ENCODE assay signal across 1 cellular context in genomic region chr19:3868770-3869456, GRCh38.
A peak's percentile ranks its signal among the peaks of the same experiment; 100 is the strongest.
TF ChIP-seq lines count a peak whose summit lies in the region.

Gene ZFR2 (minus strand): TSS chr19:3869038. CDS start chr19:3869017, 21 bp downstream.

TF ChIP-seq in HepG2, 621 proteins besides CTCF, POLR2A, EP300 and RAD21 (continued from another document):
- TF ChIP-seq, protein P1, sequence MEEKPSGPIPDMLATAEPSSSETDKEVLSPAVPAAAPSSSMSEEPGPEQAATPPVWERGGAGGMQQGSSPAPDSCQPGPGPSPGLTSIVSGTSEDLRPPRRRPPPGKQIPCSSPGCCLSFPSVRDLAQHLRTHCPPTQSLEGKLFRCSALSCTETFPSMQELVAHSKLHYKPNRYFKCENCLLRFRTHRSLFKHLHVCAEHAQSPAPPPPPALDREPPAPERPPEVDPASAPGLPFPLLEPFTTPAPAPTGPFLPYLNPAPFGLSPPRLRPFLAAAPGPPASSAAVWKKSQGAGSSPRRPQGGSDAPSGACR (CRISPR knock-in tag; IDR thresholded peaks at IDR 0.05), result no peak
- TF ChIP-seq, protein P2, sequence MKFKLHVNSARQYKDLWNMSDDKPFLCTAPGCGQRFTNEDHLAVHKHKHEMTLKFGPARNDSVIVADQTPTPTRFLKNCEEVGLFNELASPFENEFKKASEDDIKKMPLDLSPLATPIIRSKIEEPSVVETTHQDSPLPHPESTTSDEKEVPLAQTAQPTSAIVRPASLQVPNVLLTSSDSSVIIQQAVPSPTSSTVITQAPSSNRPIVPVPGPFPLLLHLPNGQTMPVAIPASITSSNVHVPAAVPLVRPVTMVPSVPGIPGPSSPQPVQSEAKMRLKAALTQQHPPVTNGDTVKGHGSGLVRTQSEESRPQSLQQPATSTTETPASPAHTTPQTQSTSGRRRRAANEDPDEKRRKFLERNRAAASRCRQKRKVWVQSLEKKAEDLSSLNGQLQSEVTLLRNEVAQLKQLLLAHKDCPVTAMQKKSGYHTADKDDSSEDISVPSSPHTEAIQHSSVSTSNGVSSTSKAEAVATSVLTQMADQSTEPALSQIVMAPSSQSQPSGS (CRISPR knock-in tag; IDR thresholded peaks at IDR 0.05), result no peak
- TF ChIP-seq GABPB1 (CRISPR knock-in tag; IDR thresholded peaks at IDR 0.05) (peak; percentile 24; the same call in 1 of the 2 replicates), CREM (IDR thresholded peaks at IDR 0.05) (no peak), CREM (CRISPR knock-in tag; IDR thresholded peaks at IDR 0.05) (no peak), SNAPC5 (CRISPR knock-in tag; IDR thresholded peaks at IDR 0.05; ENCODE audit: borderline replicate concordance) (no peak), SALL1 (CRISPR knock-in tag; IDR thresholded peaks at IDR 0.05) (no peak)
- TF ChIP-seq, protein P3, sequence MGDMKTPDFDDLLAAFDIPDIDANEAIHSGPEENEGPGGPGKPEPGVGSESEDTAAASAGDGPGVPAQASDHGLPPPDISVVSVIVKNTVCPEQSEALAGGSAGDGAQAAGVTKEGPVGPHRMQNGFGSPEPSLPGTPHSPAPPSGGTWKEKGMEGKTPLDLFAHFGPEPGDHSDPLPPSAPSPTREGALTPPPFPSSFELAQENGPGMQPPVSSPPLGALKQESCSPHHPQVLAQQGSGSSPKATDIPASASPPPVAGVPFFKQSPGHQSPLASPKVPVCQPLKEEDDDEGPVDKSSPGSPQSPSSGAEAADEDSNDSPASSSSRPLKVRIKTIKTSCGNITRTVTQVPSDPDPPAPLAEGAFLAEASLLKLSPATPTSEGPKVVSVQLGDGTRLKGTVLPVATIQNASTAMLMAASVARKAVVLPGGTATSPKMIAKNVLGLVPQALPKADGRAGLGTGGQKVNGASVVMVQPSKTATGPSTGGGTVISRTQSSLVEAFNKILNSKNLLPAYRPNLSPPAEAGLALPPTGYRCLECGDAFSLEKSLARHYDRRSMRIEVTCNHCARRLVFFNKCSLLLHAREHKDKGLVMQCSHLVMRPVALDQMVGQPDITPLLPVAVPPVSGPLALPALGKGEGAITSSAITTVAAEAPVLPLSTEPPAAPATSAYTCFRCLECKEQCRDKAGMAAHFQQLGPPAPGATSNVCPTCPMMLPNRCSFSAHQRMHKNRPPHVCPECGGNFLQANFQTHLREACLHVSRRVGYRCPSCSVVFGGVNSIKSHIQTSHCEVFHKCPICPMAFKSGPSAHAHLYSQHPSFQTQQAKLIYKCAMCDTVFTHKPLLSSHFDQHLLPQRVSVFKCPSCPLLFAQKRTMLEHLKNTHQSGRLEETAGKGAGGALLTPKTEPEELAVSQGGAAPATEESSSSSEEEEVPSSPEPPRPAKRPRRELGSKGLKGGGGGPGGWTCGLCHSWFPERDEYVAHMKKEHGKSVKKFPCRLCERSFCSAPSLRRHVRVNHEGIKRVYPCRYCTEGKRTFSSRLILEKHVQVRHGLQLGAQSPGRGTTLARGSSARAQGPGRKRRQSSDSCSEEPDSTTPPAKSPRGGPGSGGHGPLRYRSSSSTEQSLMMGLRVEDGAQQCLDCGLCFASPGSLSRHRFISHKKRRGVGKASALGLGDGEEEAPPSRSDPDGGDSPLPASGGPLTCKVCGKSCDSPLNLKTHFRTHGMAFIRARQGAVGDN (CRISPR knock-in tag; IDR thresholded peaks at IDR 0.05), result peak; percentile 63
- TF ChIP-seq, protein P4, sequence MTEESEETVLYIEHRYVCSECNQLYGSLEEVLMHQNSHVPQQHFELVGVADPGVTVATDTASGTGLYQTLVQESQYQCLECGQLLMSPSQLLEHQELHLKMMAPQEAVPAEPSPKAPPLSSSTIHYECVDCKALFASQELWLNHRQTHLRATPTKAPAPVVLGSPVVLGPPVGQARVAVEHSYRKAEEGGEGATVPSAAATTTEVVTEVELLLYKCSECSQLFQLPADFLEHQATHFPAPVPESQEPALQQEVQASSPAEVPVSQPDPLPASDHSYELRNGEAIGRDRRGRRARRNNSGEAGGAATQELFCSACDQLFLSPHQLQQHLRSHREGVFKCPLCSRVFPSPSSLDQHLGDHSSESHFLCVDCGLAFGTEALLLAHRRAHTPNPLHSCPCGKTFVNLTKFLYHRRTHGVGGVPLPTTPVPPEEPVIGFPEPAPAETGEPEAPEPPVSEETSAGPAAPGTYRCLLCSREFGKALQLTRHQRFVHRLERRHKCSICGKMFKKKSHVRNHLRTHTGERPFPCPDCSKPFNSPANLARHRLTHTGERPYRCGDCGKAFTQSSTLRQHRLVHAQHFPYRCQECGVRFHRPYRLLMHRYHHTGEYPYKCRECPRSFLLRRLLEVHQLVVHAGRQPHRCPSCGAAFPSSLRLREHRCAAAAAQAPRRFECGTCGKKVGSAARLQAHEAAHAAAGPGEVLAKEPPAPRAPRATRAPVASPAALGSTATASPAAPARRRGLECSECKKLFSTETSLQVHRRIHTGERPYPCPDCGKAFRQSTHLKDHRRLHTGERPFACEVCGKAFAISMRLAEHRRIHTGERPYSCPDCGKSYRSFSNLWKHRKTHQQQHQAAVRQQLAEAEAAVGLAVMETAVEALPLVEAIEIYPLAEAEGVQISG (CRISPR knock-in tag; IDR thresholded peaks at IDR 0.05), result no peak
